8 cellular contexts compared by ENCODE assay signal in the genomic region with DNA sequence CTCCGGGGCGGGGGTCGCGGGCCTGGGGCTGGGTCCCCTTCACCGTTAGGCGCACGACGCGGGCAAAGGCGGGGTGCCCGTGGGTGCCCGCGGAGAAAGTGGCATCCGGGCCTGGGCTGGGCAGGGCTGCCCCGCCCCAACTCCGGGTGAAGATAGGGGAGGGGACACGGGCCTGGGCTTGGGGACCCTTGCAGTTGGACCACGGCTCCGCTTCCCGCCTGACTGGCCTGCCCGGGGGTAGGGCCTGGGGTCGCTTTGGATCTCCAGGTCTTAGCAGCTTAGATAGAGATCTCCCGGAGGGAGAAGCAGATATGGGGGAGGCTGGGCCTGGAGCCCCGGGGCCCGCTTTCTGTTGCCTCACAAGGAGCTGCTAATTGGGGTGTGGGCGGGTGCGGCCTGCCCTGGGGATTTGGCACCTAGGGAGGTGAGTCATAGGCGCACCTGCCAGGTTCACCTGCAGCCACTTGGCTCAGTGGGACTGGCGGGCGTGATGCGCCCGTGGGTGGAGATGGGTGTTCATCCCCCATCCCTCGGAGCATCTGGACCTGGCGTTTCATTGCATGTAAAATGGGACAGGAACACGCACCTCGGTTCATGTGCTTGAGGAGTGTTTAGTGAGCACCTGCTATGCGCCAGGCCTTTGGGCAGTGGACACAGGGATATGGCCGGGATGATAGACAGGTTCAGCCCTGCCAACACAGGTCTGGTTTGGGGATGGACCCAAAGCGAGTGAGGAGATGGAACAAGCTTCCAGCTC. TPM values are rescaled to one million over a fixed set of nuclear protein-coding genes. Genes with fewer than 3 reads are reported as not detected.
DNase-seq lines count a peak whose midpoint lies in the region; ATAC-seq and TF ChIP-seq lines count a peak whose summit lies in the region.

No MANE protein-coding gene starts in this region.

- H3F3A ChIP-seq in smooth muscle cell (ENCODE audit: low read depth), result no peaks in the 10 kb centered on the region

- H2AFZ ChIP-seq in ACC112 (ENCODE audit: low read length, unreplicated experiment) (no peak overlapping the region), smooth muscle cell (ENCODE audit: low read depth) (no peak overlapping the region)

- DNase-seq in NCI-H146 (lab: John Stamatoyannopoulos, UW) (peak; percentile 67), smooth muscle cell (lab: John Stamatoyannopoulos, UW; ENCODE audit: unreplicated experiment) (no peak), HUDEP-2 (lab: John Stamatoyannopoulos, UW; ENCODE audit: unreplicated experiment in 76 of 76) (no peak), cerebellum (ENCODE audit: low spot score) (no peak)
- DNase-seq in activated naive CD4-positive, alpha-beta T cell treated with Interleukin-2 at 50 U/mL for 16 hours, result peak; percentile 54

- H3K9me3 ChIP-seq in smooth muscle cell (replicated peaks; ENCODE audit: low read depth), result no peaks in the 10 kb centered on the region

- H3K4me3 ChIP-seq in ACC112 (ENCODE audit: low read depth, low read length) (peak overlapping the region; percentile 80), iPS-11a (ENCODE audit: low read depth, low read length) (peak overlapping the region; percentile 78), smooth muscle cell (peak overlapping the region; percentile 93)

- H3K27me3 ChIP-seq in ACC112 (ENCODE audit: insufficient read depth, low read length) (no peaks in the 10 kb centered on the region), smooth muscle cell (ENCODE audit: low read depth) (no peaks in the 10 kb centered on the region)

- H3K4me1 ChIP-seq in ACC112 (ENCODE audit: control insufficient read depth, insufficient read depth, low read length, unreplicated experiment), result peaks cover 28% of the 10 kb centered on the region
- peaks cover 13% of the 10 kb centered on the region for H3K4me1 ChIP-seq in smooth muscle cell (ENCODE audit: low read depth)

- peak overlapping the region; percentile 19; the same call in 1 of the 2 replicates for H3K27ac ChIP-seq in ACC112 (ENCODE audit: low read depth, low read length)
- no peak overlapping the region for H3K27ac ChIP-seq in smooth muscle cell (ENCODE audit: low read depth)

- peak; percentile 13 for ATAC-seq in GM19397 (IDR thresholded peaks at IDR 0.05; ENCODE audit: unreplicated experiment)

- peaks cover 35% of the 10 kb centered on the region for H4K20me1 ChIP-seq in smooth muscle cell (ENCODE audit: low read depth)

- H3K4me2 ChIP-seq in smooth muscle cell, result peak overlapping the region; percentile 93

- H3K36me3 ChIP-seq in ACC112 (ENCODE audit: insufficient read depth, low read length), result no peaks in the 10 kb centered on the region
- H3K36me3 ChIP-seq in smooth muscle cell (ENCODE audit: low read depth), result no peaks in the 10 kb centered on the region

- H3K79me2 ChIP-seq in ACC112 (ENCODE audit: control insufficient read depth, insufficient read depth, low read length, unreplicated experiment) (peaks cover 45% of the 10 kb centered on the region), smooth muscle cell (ENCODE audit: low read depth) (peaks cover 24% of the 10 kb centered on the region)

- peak overlapping the region; percentile 75 for H3K9ac ChIP-seq in smooth muscle cell (ENCODE audit: low read depth)

- no peak for TF ChIP-seq CTCF in smooth muscle cell (IDR thresholded peaks at IDR 0.05; ENCODE audit: borderline replicate concordance, insufficient read depth, poor library complexity, severe bottlenecking)

- WGBS in smooth muscle cell (ENCODE audit: low lambda C conversion rate), result 14% methylated on average over 36 of the region's 39 CpGs

RNA-seq across cellular contexts. Expression of a gene that starts 0.6 kb away (rescaled TPM):
- total RNA-seq in smooth muscle cell (10.2 and 11.7 TPM in 2 replicates), cerebellum (31.4 TPM)
- 55.5 and 62.1 TPM in 2 replicates for polyA plus RNA-seq in smooth muscle cell

RNA-seq across cellular contexts. Expression of a gene that starts 31.4 kb away (rescaled TPM):
- total RNA-seq in smooth muscle cell, result 1.0 and 18.0 TPM in 2 replicates
- polyA plus RNA-seq in smooth muscle cell, result 5.3 and 5.7 TPM in 2 replicates
- total RNA-seq in cerebellum, result 25.9 TPM

RNA-seq across cellular contexts. Expression of a gene that starts 31.8 kb away (rescaled TPM):
- total RNA-seq in smooth muscle cell (0.63 and 2.1 TPM in 2 replicates), cerebellum (27.4 TPM)
- polyA plus RNA-seq in smooth muscle cell, result 0.21 and 0.85 TPM in 2 replicates

Comparison
In these comparisons a context has a peak if more than half of its experiments do, and no peak if none do; other contexts are left out.
1. DNase-seq: peak in NCI-H146 (single experiment) and activated naive CD4-positive, alpha-beta T cell treated with Interleukin-2 at 50 U/mL for 16 hours (single experiment); none in smooth muscle cell (single experiment), HUDEP-2 (0 of 76) and cerebellum (single experiment).
2. Peak in every context shown above with its lines, with median percentiles within 50 percentile points of each other: H3K4me3 ChIP-seq.